In the genomic region with DNA sequence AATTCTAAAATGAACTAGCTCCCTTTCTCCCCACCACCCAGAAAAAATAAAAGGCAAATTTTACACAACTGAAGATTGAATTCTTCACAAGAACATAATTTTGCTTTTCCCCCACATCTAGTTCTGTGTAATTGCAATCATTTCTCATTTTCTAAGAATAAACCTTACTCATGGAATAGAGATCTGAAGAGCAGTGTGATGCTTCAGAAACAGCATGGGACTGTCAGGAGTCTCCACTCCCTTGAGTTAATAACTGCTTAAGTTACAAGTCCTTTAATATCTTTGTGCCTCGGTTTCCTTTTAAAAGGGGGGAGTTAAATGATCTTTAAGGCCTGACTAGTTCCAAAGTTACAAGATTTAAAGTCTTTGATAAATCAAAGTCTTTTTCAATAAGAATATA, we compare ENCODE assay signal across 34 cellular contexts. TPM values are rescaled to one million over a fixed set of nuclear protein-coding genes. Genes with fewer than 3 reads are reported as not detected.
"Had no signal": no experiment of that assay in that cellular context is flagged by ENCODE, and none has a peak within 500 bp of the region (broad histone marks: within the 10 kb centered on the region; RNA-seq: fewer than 3 reads in every experiment).

No MANE protein-coding gene starts in this region.

- H3K4me1 ChIP-seq: parathyroid adenoma, right atrium auricular region, right lobe of liver had no signal

- ATAC-seq: left colon; left lung; naive thymus-derived CD8-positive, alpha-beta T cell; right lobe of liver; stimulated activated naive B cell treated with anti-CD40 and anti-IgM and Interleukin-4, amounts not matched to agents 10 μg/mL and 1 μg/mL and 100 μg/mL, for 72 hours; stimulated activated naive CD8-positive, alpha-beta T cell treated with anti-CD3 and anti-CD28 coated beads, Interleukin-15, Interleukin-2, amounts not matched to agents 100 U/mL and 50 U/mL, for 24 hours had no signal

- H3K4me3 ChIP-seq: left lung, lung, right atrium auricular region, right lobe of liver, skin epidermis, stomach, testis, thyroid gland, transverse colon, upper lobe of left lung, vagina had no signal

- H3K4me1 Mint-ChIP-seq: neural crest cell had no signal

- H2AFZ ChIP-seq: parathyroid adenoma had no signal

- H3K27ac ChIP-seq: left lung, parathyroid adenoma, right atrium auricular region, right lobe of liver, skin epidermis, stomach, testis, thyroid gland, transverse colon, upper lobe of left lung, vagina had no signal

- H3K27ac Mint-ChIP-seq: mesothelial cell of epicardium; naive thymus-derived CD8-positive, alpha-beta T cell; nephron; stimulated activated naive B cell treated with anti-CD40 and anti-IgM and Interleukin-4, amounts not matched to agents 10 μg/mL and 1 μg/mL and 100 μg/mL, for 72 hours had no signal

- H3K27me3 Mint-ChIP-seq: naive thymus-derived CD8-positive, alpha-beta T cell; stimulated activated naive B cell treated with anti-CD40 and anti-IgM and Interleukin-4, amounts not matched to agents 10 μg/mL and 1 μg/mL and 100 μg/mL, for 72 hours had no signal

- H3K27me3 ChIP-seq: left lung, right atrium auricular region, right lobe of liver, stomach, testis, thyroid gland, transverse colon, upper lobe of left lung, vagina had no signal

- H3K4me3 Mint-ChIP-seq: immature natural killer cell; mesothelial cell of epicardium; naive thymus-derived CD8-positive, alpha-beta T cell; nephron; neural crest cell; stimulated activated naive B cell treated with anti-CD40 and anti-IgM and Interleukin-4, amounts not matched to agents 10 μg/mL and 1 μg/mL and 100 μg/mL, for 72 hours had no signal

- H3K9me3 ChIP-seq: left lung, right atrium auricular region, right lobe of liver, stomach, testis, thyroid gland, transverse colon, upper lobe of left lung, vagina had no signal

- H3K9me3 Mint-ChIP-seq: immature natural killer cell; naive thymus-derived CD8-positive, alpha-beta T cell; nephron; neural crest cell; stimulated activated naive B cell treated with anti-CD40 and anti-IgM and Interleukin-4, amounts not matched to agents 10 μg/mL and 1 μg/mL and 100 μg/mL, for 72 hours had no signal

- H3K36me3 ChIP-seq: right atrium auricular region, right lobe of liver, thyroid gland, transverse colon, upper lobe of left lung, vagina had no signal

- DNase-seq: hypothalamus; immature natural killer cell; kidney; left colon; left lung; mesendoderm; naive thymus-derived CD8-positive, alpha-beta T cell; nucleus accumbens; right lobe of liver; stimulated activated CD4-positive, alpha-beta T cell treated with anti-CD3 and anti-CD28 coated beads, Interleukin-12 subunit alpha, Interleukin-12 subunit beta, amount 100 ng/mL, for 4 hours; stimulated activated CD4-positive, alpha-beta T cell treated with anti-CD3 and anti-CD28 coated beads, Interleukin-15, amount 100 ng/mL, for 24 hours; stimulated activated CD4-positive, alpha-beta T cell treated with anti-CD3 and anti-CD28 coated beads, Interleukin-2, amount 100 ng/mL, for 24 hours; stimulated activated CD4-positive, alpha-beta T cell treated with anti-CD3 and anti-CD28 coated beads, Interleukin-4, amount 100 ng/mL, for 1 hour; stimulated activated naive B cell treated with anti-CD40 and anti-IgM and Interleukin-4, amounts not matched to agents 10 μg/mL and 1 μg/mL and 100 μg/mL, for 72 hours; stimulated activated naive CD8-positive, alpha-beta T cell treated with anti-CD3 and anti-CD28 coated beads, Interleukin-15, Interleukin-2, amounts not matched to agents 100 U/mL and 50 U/mL, for 24 hours; stomach; testis; thyroid gland; transverse colon; upper lobe of left lung had no signal

- H3K9ac ChIP-seq: parathyroid adenoma had no signal

RNA-seq across cellular contexts. Expression of gene CACNG1, which starts 53.7 kb away (rescaled TPM):
- total RNA-seq: kidney; left colon; left lung; lower leg skin; lung; mononuclear cell; naive thymus-derived CD8-positive, alpha-beta T cell; osteoblast; posterior vena cava; pulmonary artery endothelial cell; renal cortical epithelial cell; right atrium auricular region; right lobe of liver; stomach; testis; thyroid gland; transverse colon; vagina had no signal
